ENCODE assay signal across 16 cellular contexts in the genomic region with DNA sequence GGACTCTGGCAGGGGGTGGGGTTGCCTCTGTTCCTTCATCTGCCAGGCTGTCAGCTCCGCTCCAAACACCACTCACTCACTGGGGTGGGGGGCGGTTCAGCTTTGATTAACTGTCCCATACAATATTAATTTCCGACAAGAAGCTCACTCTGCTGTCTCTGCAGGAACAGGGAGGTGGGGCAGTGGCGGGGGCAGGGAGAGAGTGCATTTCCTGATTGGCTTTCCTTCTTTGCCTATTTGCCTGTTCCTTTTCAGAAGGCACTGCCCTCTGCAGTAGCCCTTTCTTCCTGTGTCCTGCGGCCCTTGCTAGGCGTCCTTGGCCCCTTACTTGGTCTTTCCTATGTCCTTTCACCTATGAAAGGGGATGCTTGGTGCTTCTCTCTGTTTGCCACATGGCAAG.
"Had no signal": no experiment of that assay in that cellular context is flagged by ENCODE, and none has a peak within 500 bp of the region (broad histone marks: within the 10 kb centered on the region; RNA-seq: fewer than 3 reads in every experiment).

No MANE protein-coding gene starts in this region.

- H3K4me3 ChIP-seq: dorsolateral prefrontal cortex, esophagus muscularis mucosa, heart left ventricle, tibial artery had no signal

- ATAC-seq: activated naive CD4-positive, alpha-beta T cell treated with anti-CD3 and anti-CD28 coated beads, Interleukin-2, amount 50 U/mL, for 72 hours; heart left ventricle; right cardiac atrium; stimulated activated memory B cell treated with anti-CD40 and anti-IgM and Interleukin-4, amounts not matched to agents 10 μg/mL and 1 μg/mL and 100 μg/mL, for 72 hours; T-helper 17 cell had no signal

- DNase-seq: activated effector memory CD4-positive, alpha-beta T cell treated with anti-CD3 and anti-CD28 coated beads, Interleukin-2, amount 50 U/mL, for 16 hours; activated T-cell treated with anti-CD3 and anti-CD28 coated beads, Interleukin-2, amount 50 U/mL, for 24 hours; amniotic stem cell; brain microvascular endothelial cell; foreskin fibroblast; heart left ventricle; kidney; posterior cingulate gyrus; right cardiac atrium; T-helper 17 cell; tibial artery had no signal

- H3K9me3 ChIP-seq: esophagus muscularis mucosa, heart left ventricle, neutrophil, tibial artery had no signal

- H3K27ac Mint-ChIP-seq: activated naive CD4-positive, alpha-beta T cell treated with anti-CD3 and anti-CD28 coated beads, Interleukin-2, amount 50 U/mL, for 72 hours; activated T-cell treated with anti-CD3 and anti-CD28 coated beads, Interleukin-2, amount 50 U/mL, for 24 hours; stimulated activated memory B cell treated with anti-CD40 and anti-IgM and Interleukin-4, amounts not matched to agents 10 μg/mL and 1 μg/mL and 100 μg/mL, for 72 hours; T-helper 17 cell had no signal

- H3K27ac ChIP-seq: brain microvascular endothelial cell, dorsolateral prefrontal cortex, esophagus muscularis mucosa, heart left ventricle, neutrophil, tibial artery had no signal

- H3K27me3 ChIP-seq: esophagus muscularis mucosa, neutrophil had no signal

- H3K4me1 Mint-ChIP-seq: stimulated activated memory B cell treated with anti-CD40 and anti-IgM and Interleukin-4, amounts not matched to agents 10 μg/mL and 1 μg/mL and 100 μg/mL, for 72 hours; T-helper 17 cell had no signal

- H3K36me3 Mint-ChIP-seq: activated naive CD4-positive, alpha-beta T cell treated with anti-CD3 and anti-CD28 coated beads, Interleukin-2, amount 50 U/mL, for 72 hours; stimulated activated memory B cell treated with anti-CD40 and anti-IgM and Interleukin-4, amounts not matched to agents 10 μg/mL and 1 μg/mL and 100 μg/mL, for 72 hours had no signal

- H3K4me3 Mint-ChIP-seq: activated T-cell treated with anti-CD3 and anti-CD28 coated beads, Interleukin-2, amount 50 U/mL, for 24 hours; stimulated activated memory B cell treated with anti-CD40 and anti-IgM and Interleukin-4, amounts not matched to agents 10 μg/mL and 1 μg/mL and 100 μg/mL, for 72 hours; T-helper 17 cell had no signal

- H3K9me3 Mint-ChIP-seq: activated naive CD4-positive, alpha-beta T cell treated with anti-CD3 and anti-CD28 coated beads, Interleukin-2, amount 50 U/mL, for 72 hours; activated T-cell treated with anti-CD3 and anti-CD28 coated beads, Interleukin-2, amount 50 U/mL, for 24 hours; stimulated activated memory B cell treated with anti-CD40 and anti-IgM and Interleukin-4, amounts not matched to agents 10 μg/mL and 1 μg/mL and 100 μg/mL, for 72 hours had no signal

- H3K36me3 ChIP-seq: brain microvascular endothelial cell, esophagus muscularis mucosa, heart left ventricle, neutrophil, tibial artery had no signal
